ENCODE assay signal across 14 cellular contexts in genomic region chr22:31538815-31539214, GRCh38. TPM values are rescaled to one million over a fixed set of nuclear protein-coding genes. Genes with fewer than 3 reads are reported as not detected.
DNase-seq lines count a peak whose midpoint lies in the region; ATAC-seq and TF ChIP-seq lines count a peak whose summit lies in the region.
"Had no signal": no experiment of that assay in that cellular context is flagged by ENCODE, and none has a peak within 500 bp of the region (broad histone marks: within the 10 kb centered on the region; RNA-seq: fewer than 3 reads in every experiment).

No MANE protein-coding gene starts in this region.

- no peak overlapping the region for H3K4me3 Mint-ChIP-seq in CD4-positive, CD25-positive, alpha-beta regulatory T cell
- H3K4me3 Mint-ChIP-seq in activated CD8-positive, alpha-beta T cell treated with anti-CD3 and anti-CD28 coated beads for 36 hours: peak overlapping the region; percentile 52
- H3K4me3 Mint-ChIP-seq in naive B cell: no peak overlapping the region

- no peak for ATAC-seq in CD4-positive, CD25-positive, alpha-beta regulatory T cell (ENCODE audit: low read depth in 2 of 2)
- peak; percentile 58 for ATAC-seq in activated CD8-positive, alpha-beta T cell treated with anti-CD3 and anti-CD28 coated beads for 36 hours
- ATAC-seq in naive B cell (ENCODE audit: low read depth in 2 of 2) (no peak), lower lobe of right lung (no peak)

- H3K27ac ChIP-seq in CD4-positive, CD25-positive, alpha-beta regulatory T cell (ENCODE audit: insufficient read depth, low read length, poor library complexity, severe bottlenecking): no peak overlapping the region
- H3K27ac ChIP-seq in SK-N-SH (ENCODE audit: low read depth in 2 of 2, low read length in 1 of 2) (no peak overlapping the region), OCI-LY7 (ENCODE audit: low read depth, low read length, poor library complexity, severe bottlenecking) (no peak overlapping the region), lower lobe of right lung (no peak overlapping the region)
- H3K27ac ChIP-seq: parathyroid adenoma had no signal

- intact Hi-C loops in activated CD8-positive, alpha-beta T cell treated with anti-CD3 and anti-CD28 coated beads for 36 hours (cut with micrococcal nuclease): loop anchor here (5.0 kb wide), 1 partner anchor 42 kb away; the partner anchor contains the start of gene SFI1
- intact Hi-C loops in OCI-LY7 (cut with micrococcal nuclease; ENCODE audit: unreplicated experiment) (no loop called here), lower lobe of right lung (cut with DNase I) (no loop called here)

- H3K9ac ChIP-seq in SK-N-SH: no peak overlapping the region
- H3K9ac ChIP-seq: parathyroid adenoma had no signal

- peaks cover 19% of the 10 kb centered on the region for H3K36me3 ChIP-seq in CD4-positive, CD25-positive, alpha-beta regulatory T cell (ENCODE audit: control insufficient read depth, insufficient read depth, low read length)
- H3K36me3 ChIP-seq in SK-N-SH (replicated peaks in 1 of 2; ENCODE audit: control insufficient read depth in 1 of 2, insufficient read depth in 2 of 2, low read length in 1 of 2) (peaks cover 0 to 5% of the 10 kb centered on the region in 2 experiments), OCI-LY7 (ENCODE audit: insufficient read depth, low read length) (peaks cover 39% of the 10 kb centered on the region), lower lobe of right lung (peaks cover 5% of the 10 kb centered on the region)

- TF ChIP-seq CTCF in GM13977 (IDR thresholded peaks at IDR 0.05; ENCODE audit: extremely low read depth, insufficient read depth, missing control alignments) (no peak), SK-N-SH (IDR thresholded peaks at IDR 0.05) (no peak), OCI-LY7 (conservative IDR thresholded peaks at IDR 0.05; ENCODE audit: low read length) (no peak), lower lobe of right lung (IDR thresholded peaks at IDR 0.05) (no peak)
- no peak for TF ChIP-seq CTCF in activated CD8-positive, alpha-beta T cell treated with anti-CD3 and anti-CD28 coated beads for 36 hours (IDR thresholded peaks at IDR 0.05)

- H3K36me3 Mint-ChIP-seq in CD4-positive, CD25-positive, alpha-beta regulatory T cell: peaks cover 25% of the 10 kb centered on the region
- peaks cover 49% of the 10 kb centered on the region for H3K36me3 Mint-ChIP-seq in activated CD8-positive, alpha-beta T cell treated with anti-CD3 and anti-CD28 coated beads for 36 hours (ENCODE audit: low read depth)
- peaks cover 10 to 11% of the 10 kb centered on the region in 2 donors for H3K36me3 Mint-ChIP-seq in naive B cell

- H3K27me3 ChIP-seq in CD4-positive, CD25-positive, alpha-beta regulatory T cell (ENCODE audit: control insufficient read depth, insufficient read depth, low read length): no peaks in the 10 kb centered on the region
- no peaks in the 10 kb centered on the region for H3K27me3 ChIP-seq in SK-N-SH (ENCODE audit: insufficient read depth)
- H3K27me3 ChIP-seq in lower lobe of right lung (ENCODE audit: low read depth): no peaks in the 10 kb centered on the region

- no peaks in the 10 kb centered on the region for H4K20me1 ChIP-seq in SK-N-SH (ENCODE audit: insufficient read depth)
- H4K20me1 ChIP-seq in OCI-LY7 (ENCODE audit: insufficient read depth, low read length): no peaks in the 10 kb centered on the region

- BruUV-seq in OCI-LY7 (replicated peaks; lab: Mats Ljungman, UMichigan): no TSS peak

- no peak for TF ChIP-seq EP300 in SK-N-SH (IDR thresholded peaks at IDR 0.05; ENCODE audit: borderline replicate concordance in 1 of 2, low read depth in 1 of 2, low read length in 1 of 2)

- no peaks in the 10 kb centered on the region for H3K27me3 Mint-ChIP-seq in CD4-positive, CD25-positive, alpha-beta regulatory T cell
- no peaks in the 10 kb centered on the region for H3K27me3 Mint-ChIP-seq in activated CD8-positive, alpha-beta T cell treated with anti-CD3 and anti-CD28 coated beads for 36 hours
- H3K27me3 Mint-ChIP-seq in naive B cell: no peaks in the 10 kb centered on the region

- H3K9me3 Mint-ChIP-seq in CD4-positive, CD25-positive, alpha-beta regulatory T cell: peaks cover 0 to 2% (median 0%) of the 10 kb centered on the region in 7 donors
- H3K9me3 Mint-ChIP-seq in activated CD8-positive, alpha-beta T cell treated with anti-CD3 and anti-CD28 coated beads for 36 hours: no peaks in the 10 kb centered on the region
- H3K9me3 Mint-ChIP-seq in naive B cell: no peaks in the 10 kb centered on the region

- POLR2A ChIA-PET in activated CD8-positive, alpha-beta T cell treated with anti-CD3 and anti-CD28 coated beads for 36 hours (lab: Charles Lee): interaction anchor here (0.6 to 4.8 kb wide), 8 partner anchors 11 to 232 kb away, joined by 3 to 35 read pairs (median 4); partner anchors contain the start of gene EIF4ENIF1
- POLR2A ChIA-PET in SK-N-SH (lab: Yijun Ruan, JAX): no interaction called here
- POLR2A ChIA-PET in OCI-LY7 (lab: Charles Lee): interaction anchor here (0.7 kb wide), 1 partner anchor 91 kb away, joined by 4 read pairs; no protein-coding TSS in a partner anchor

- CTCF ChIA-PET in activated CD8-positive, alpha-beta T cell treated with anti-CD3 and anti-CD28 coated beads for 36 hours (lab: Charles Lee): interaction anchor here (0.9 to 1.5 kb wide), 3 partner anchors 17 to 92 kb away, joined by 3 to 6 read pairs (median 3); no protein-coding TSS in a partner anchor
- CTCF ChIA-PET in SK-N-SH (lab: Yijun Ruan, JAX): interaction anchor here (1.2 kb wide), 1 partner anchor 96 kb away, joined by 3 read pairs; no protein-coding TSS in a partner anchor
- CTCF ChIA-PET in OCI-LY7 (lab: Charles Lee; ENCODE audit: unreplicated experiment): no interaction called here

- H3K4me3 ChIP-seq in CD4-positive, CD25-positive, alpha-beta regulatory T cell (ENCODE audit: low read depth, low read length): no peak overlapping the region
- H3K4me3 ChIP-seq in SK-N-SH (ENCODE audit: low read depth in 2 of 2, low read length in 1 of 2) (no peak overlapping the region), OCI-LY7 (ENCODE audit: low read depth, low read length, poor library complexity, severe bottlenecking) (no peak overlapping the region), lower lobe of right lung (no peak overlapping the region)

- TF ChIP-seq RAD21 in SK-N-SH (IDR thresholded peaks at IDR 0.05; ENCODE audit: low read length): no peak

- H3K4me1 ChIP-seq in CD4-positive, CD25-positive, alpha-beta regulatory T cell (ENCODE audit: control insufficient read depth, insufficient read depth, low read length, poor library complexity, severe bottlenecking): peaks cover 15% of the 10 kb centered on the region
- H3K4me1 ChIP-seq in SK-N-SH (ENCODE audit: control insufficient read depth in 1 of 2, insufficient read depth in 2 of 2, low read depth in 1 of 2, low read length in 1 of 2): no peaks in the 10 kb centered on the region
- peaks cover 4% of the 10 kb centered on the region for H3K4me1 ChIP-seq in OCI-LY7 (ENCODE audit: insufficient read depth, low read length, poor library complexity, severe bottlenecking)
- no peaks in the 10 kb centered on the region for H3K4me1 ChIP-seq in lower lobe of right lung
- H3K4me1 ChIP-seq: parathyroid adenoma had no signal

- no peak overlapping the region for H2AFZ ChIP-seq in SK-N-SH (ENCODE audit: low read depth)
- H2AFZ ChIP-seq in OCI-LY7 (ENCODE audit: low read length): no peak overlapping the region
- H2AFZ ChIP-seq: parathyroid adenoma had no signal

- no peaks in the 10 kb centered on the region for H3K9me3 ChIP-seq in CD4-positive, CD25-positive, alpha-beta regulatory T cell (ENCODE audit: control insufficient read depth in 2 of 2, low read length in 2 of 2)
- H3K9me3 ChIP-seq in SK-N-SH (no peaks in the 10 kb centered on the region), OCI-LY7 (ENCODE audit: low read length) (no peaks in the 10 kb centered on the region), lower lobe of right lung (no peaks in the 10 kb centered on the region)

- DNase-seq in CD4-positive, CD25-positive, alpha-beta regulatory T cell: peak in 1 of 3 donors; percentile 18
- DNase-seq in GM13977 (ENCODE audit: low spot score) (peak; percentile 33), naive B cell (no peak), SK-N-SH (no peak), NCI-H748 (lab: John Stamatoyannopoulos, UW; ENCODE audit: unreplicated experiment) (no peak), OCI-LY7 (ENCODE audit: low spot score) (no peak), lower lobe of right lung (no peak)
- peak; percentile 75 for DNase-seq in activated CD8-positive, alpha-beta T cell treated with anti-CD3 and anti-CD28 coated beads for 36 hours
- DNase-seq: DND-41, HCEC 1CT, islet precursor cell, NCI-H187, NCI-H748 treated with DMSO at 0.1 percent for 48 hours had no signal

- H3K4me1 Mint-ChIP-seq in CD4-positive, CD25-positive, alpha-beta regulatory T cell: peaks cover 24 to 37% (median 30%) of the 10 kb centered on the region in 4 donors
- H3K4me1 Mint-ChIP-seq in activated CD8-positive, alpha-beta T cell treated with anti-CD3 and anti-CD28 coated beads for 36 hours (ENCODE audit: low read depth): peaks cover 57% of the 10 kb centered on the region
- no peaks in the 10 kb centered on the region for H3K4me1 Mint-ChIP-seq in naive B cell

- H3F3A ChIP-seq in SK-N-SH (replicated peaks; ENCODE audit: insufficient read depth): no peaks in the 10 kb centered on the region

- H3K27ac Mint-ChIP-seq in CD4-positive, CD25-positive, alpha-beta regulatory T cell: peak overlapping the region; percentile 17 to 90 (median 47)
- peak overlapping the region; percentile 97 for H3K27ac Mint-ChIP-seq in activated CD8-positive, alpha-beta T cell treated with anti-CD3 and anti-CD28 coated beads for 36 hours
- peak overlapping the region in 5 of 6 donors; percentile 6 to 45 (median 12) for H3K27ac Mint-ChIP-seq in naive B cell

- H3K79me2 ChIP-seq in SK-N-SH (ENCODE audit: insufficient read depth): no peaks in the 10 kb centered on the region
- no peaks in the 10 kb centered on the region for H3K79me2 ChIP-seq in OCI-LY7 (ENCODE audit: insufficient read depth, low read depth, low read length)
- H3K79me2 ChIP-seq: parathyroid adenoma had no signal

- no peaks in the 10 kb centered on the region for H3K9me2 ChIP-seq in SK-N-SH
- H3K9me2 ChIP-seq in OCI-LY7 (ENCODE audit: insufficient read depth, low read length): no peaks in the 10 kb centered on the region

- in situ Hi-C loops in GM13977 (cut with MboI; ENCODE audit: low pct_unique_long_range_greater_than_20kb, low sequenced_read_pairs, unreplicated experiment): no loop called here

- no peak overlapping the region for H3K4me2 ChIP-seq in SK-N-SH
- H3K4me2 ChIP-seq in OCI-LY7 (ENCODE audit: low read length): no peak overlapping the region

- WGBS in SK-N-SH (ENCODE audit: low lambda C conversion rate): 99% methylated on average over 5 of the region's 5 CpGs

RNA-seq across cellular contexts. Expression of gene SFI1, which starts 42.5 kb away (rescaled TPM):
- total RNA-seq in CD4-positive, CD25-positive, alpha-beta regulatory T cell: 300 TPM
- 10 to 100 TPM; 18.6 to 36.1 (median 28.0) TPM for polyA plus RNA-seq in CD4-positive, CD25-positive, alpha-beta regulatory T cell
- 100 to 1,000 TPM; 273 to 274 TPM for total RNA-seq in activated CD8-positive, alpha-beta T cell treated with anti-CD3 and anti-CD28 coated beads for 36 hours
- polyA plus RNA-seq in naive B cell (ENCODE audit: low read depth in 6 of 6): 10 to 100 TPM in 2 of 6 donors, 1 to 10 TPM in 4; 3.3 to 21.1 (median 8.7) TPM
- polyA plus RNA-seq in SK-N-SH (2012; rRNA removed): 20.6 and 24.7 TPM in 2 replicates
- polyA plus RNA-seq in SK-N-SH (2012; cell fraction: cytosol; rRNA removed): 4.8 and 7.1 TPM in 2 replicates
- 178 and 208 TPM in 2 replicates for polyA plus RNA-seq in SK-N-SH (2012; cell fraction: nucleus; rRNA removed)
- total RNA-seq in OCI-LY7 (2014; rRNA removed; shearing (Covaris generic)): 72.6 and 73.3 TPM in 2 replicates
- total RNA-seq in OCI-LY7 (2022): 132 and 145 TPM in 2 replicates
- total RNA-seq in lower lobe of right lung: 37.5 TPM

RNA-seq across cellular contexts. Expression of gene EIF4ENIF1, which starts 49.2 kb away (rescaled TPM):
- total RNA-seq in CD4-positive, CD25-positive, alpha-beta regulatory T cell: 26.6 TPM
- polyA plus RNA-seq in CD4-positive, CD25-positive, alpha-beta regulatory T cell: 10 to 100 TPM in 3 of 4 donors, 1 to 10 TPM in 1; 9.3 to 14.6 (median 10.9) TPM
- total RNA-seq in activated CD8-positive, alpha-beta T cell treated with anti-CD3 and anti-CD28 coated beads for 36 hours: 10 to 100 TPM; 50.3 to 50.5 TPM
- polyA plus RNA-seq in naive B cell (ENCODE audit: low read depth in 6 of 6) (10 to 100 TPM in 4 of 6 donors, 1 to 10 TPM in 2; 5.8 to 17.3 (median 12.2) TPM), SK-N-SH (2012; rRNA removed) (18.4 and 39.9 TPM in 2 replicates)
- 14.0 and 14.2 TPM in 2 replicates for polyA plus RNA-seq in SK-N-SH (2012; cell fraction: cytosol; rRNA removed)
- 36.3 and 61.6 TPM in 2 replicates for polyA plus RNA-seq in SK-N-SH (2012; cell fraction: nucleus; rRNA removed)
- 12.5 and 18.1 TPM in 2 replicates for total RNA-seq in OCI-LY7 (2014; rRNA removed; shearing (Covaris generic))
- total RNA-seq in OCI-LY7 (2022) (40.3 and 46.0 TPM in 2 replicates), lower lobe of right lung (31.5 TPM)

Comparison
In these comparisons a context has a peak if more than half of its experiments do, and no peak if none do; other contexts are left out.
1. DNase-seq: peak in GM13977 (single experiment) and activated CD8-positive, alpha-beta T cell treated with anti-CD3 and anti-CD28 coated beads for 36 hours (single experiment); none in naive B cell (single experiment), SK-N-SH (single experiment), NCI-H748 (single experiment), OCI-LY7 (single experiment) and lower lobe of right lung (single experiment).
2. H3K27ac Mint-ChIP-seq: peak in every context shown above with its lines; median percentile 97 in activated CD8-positive, alpha-beta T cell treated with anti-CD3 and anti-CD28 coated beads for 36 hours; 47 in CD4-positive, CD25-positive, alpha-beta regulatory T cell; 12 in naive B cell.